Comparison of ENCODE assay signal across 8 cellular contexts in genomic region chr21:38806942-38807284, GRCh38. TPM values are rescaled to one million over a fixed set of nuclear protein-coding genes. Genes with fewer than 3 reads are reported as not detected.
A peak's percentile ranks its signal among the peaks of the same experiment; 100 is the strongest.
DNase-seq lines count a peak whose midpoint lies in the region; ATAC-seq, FAIRE-seq and TF ChIP-seq lines count a peak whose summit lies in the region.

No MANE protein-coding gene starts in this region.

- H3K36me3 Mint-ChIP-seq in activated naive CD8-positive, alpha-beta T cell treated with anti-CD3 and anti-CD28 coated beads, Interleukin-2, amount 10 ng/mL, durations not matched to agents 7 days and 5 days, result peaks cover 18% of the 10 kb centered on the region

- H3K9ac ChIP-seq in BLaER1, result peak overlapping the region; percentile 95
- H3K9ac ChIP-seq in kidney (ENCODE audit: low read length in 2 of 2), result peak overlapping the region; percentile 91 to 94

- ATAC-seq in activated naive CD8-positive, alpha-beta T cell treated with anti-CD3 and anti-CD28 coated beads, Interleukin-2, amount 10 ng/mL, durations not matched to agents 7 days and 5 days (ENCODE audit: low read depth), result no peak
- no peak for ATAC-seq in thoracic aorta (ENCODE audit: insufficient number of reproducible peaks, low FRiP score, low read depth)
- no peak for ATAC-seq in HG03442 (IDR thresholded peaks at IDR 0.05; ENCODE audit: unreplicated experiment)

- H3K9me3 Mint-ChIP-seq in activated naive CD8-positive, alpha-beta T cell treated with anti-CD3 and anti-CD28 coated beads, Interleukin-2, amount 10 ng/mL, durations not matched to agents 7 days and 5 days, result no peaks in the 10 kb centered on the region

- no peak for DNase-seq in Jurkat, Clone E6-1 (ENCODE audit: low read depth, low spot score)
- no peak for DNase-seq in activated naive CD8-positive, alpha-beta T cell treated with anti-CD3 and anti-CD28 coated beads, Interleukin-2, amount 10 ng/mL, durations not matched to agents 7 days and 5 days
- no peak for DNase-seq in kidney
- no peak for DNase-seq in thoracic aorta (ENCODE audit: low spot score)
- DNase-seq in stimulated activated CD8-positive, alpha-beta memory T cell treated with anti-CD3 and anti-CD28 coated beads, Interleukin-4, amount 100 ng/mL, for 48 hours, result no peak
- DNase-seq in cerebellar nuclear complex (lab: John Stamatoyannopoulos, UW), result no peak

- TF ChIP-seq CTCF in kidney (IDR thresholded peaks at IDR 0.05; ENCODE audit: borderline replicate concordance, extremely low read depth, insufficient read depth) (no peak), thoracic aorta (IDR thresholded peaks at IDR 0.05) (no peak)

- H3K27ac ChIP-seq in BLaER1, result peak overlapping the region; percentile 96
- peak overlapping the region; percentile 96 to 97 for H3K27ac ChIP-seq in kidney (ENCODE audit: low read depth in 2 of 2, low read length in 2 of 2)
- peak overlapping the region; percentile 98 for H3K27ac ChIP-seq in thoracic aorta

- peak overlapping the region; percentile 87 for H3K4me3 Mint-ChIP-seq in activated naive CD8-positive, alpha-beta T cell treated with anti-CD3 and anti-CD28 coated beads, Interleukin-2, amount 10 ng/mL, durations not matched to agents 7 days and 5 days

- POLR2A ChIA-PET in activated naive CD8-positive, alpha-beta T cell treated with anti-CD3 and anti-CD28 coated beads, Interleukin-2, amount 10 ng/mL, durations not matched to agents 7 days and 5 days (lab: Charles Lee), result interaction anchor here (0.6 to 1.1 kb wide), 4 partner anchors 38 to 1717 kb away, joined by 3 to 5 read pairs (median 4); no protein-coding TSS in a partner anchor

- peak overlapping the region; percentile 54 for H3K27ac Mint-ChIP-seq in activated naive CD8-positive, alpha-beta T cell treated with anti-CD3 and anti-CD28 coated beads, Interleukin-2, amount 10 ng/mL, durations not matched to agents 7 days and 5 days

- H4K20me1 ChIP-seq in BLaER1, result peaks cover 57% of the 10 kb centered on the region

- peak overlapping the region; percentile 93 for H3K4me2 ChIP-seq in BLaER1

- H3K4me1 ChIP-seq in BLaER1 (peaks cover 46% of the 10 kb centered on the region), kidney (ENCODE audit: control insufficient read depth in 1 of 2, insufficient read depth in 1 of 2, low read depth in 1 of 2, low read length in 2 of 2) (peaks cover 0 to 3% of the 10 kb centered on the region in 2 donors), thoracic aorta (ENCODE audit: control insufficient read depth in 1 of 2, low read depth in 2 of 2) (peaks cover 16 to 54% of the 10 kb centered on the region in 2 donors)

- H3K27me3 ChIP-seq in BLaER1 (no peaks in the 10 kb centered on the region), thoracic aorta (replicated peaks; ENCODE audit: insufficient read depth) (no peaks in the 10 kb centered on the region)

- peaks cover 25% of the 10 kb centered on the region for H3K4me1 Mint-ChIP-seq in activated naive CD8-positive, alpha-beta T cell treated with anti-CD3 and anti-CD28 coated beads, Interleukin-2, amount 10 ng/mL, durations not matched to agents 7 days and 5 days

- peak overlapping the region; percentile 96 for H3K4me3 ChIP-seq in BLaER1
- H3K4me3 ChIP-seq in Jurkat, Clone E6-1 (ENCODE audit: low read length), result peak overlapping the region; percentile 74
- peak overlapping the region; percentile 88 to 95 for H3K4me3 ChIP-seq in kidney (ENCODE audit: low read length in 2 of 2)
- peak overlapping the region; percentile 82 for H3K4me3 ChIP-seq in thoracic aorta

- no peak for FAIRE-seq in kidney (lab: Jason Lieb, UNC)

- H3K36me3 ChIP-seq in BLaER1 (peaks cover 28% of the 10 kb centered on the region), kidney (ENCODE audit: control insufficient read depth in 1 of 2, insufficient read depth in 2 of 2, low read length in 2 of 2) (peaks cover 0 to 11% of the 10 kb centered on the region in 2 donors), thoracic aorta (peaks cover 2% of the 10 kb centered on the region)

- intact Hi-C loops in kidney (cut with DNase I), result loop anchor here (10.0 kb wide), 1 partner anchor 52 kb away; no protein-coding TSS in a partner anchor

- H3K9me3 ChIP-seq in BLaER1 (no peaks in the 10 kb centered on the region), kidney (ENCODE audit: control insufficient read depth in 1 of 2, low read length in 2 of 2) (no peaks in the 10 kb centered on the region), thoracic aorta (no peaks in the 10 kb centered on the region)

- H3K27me3 Mint-ChIP-seq in activated naive CD8-positive, alpha-beta T cell treated with anti-CD3 and anti-CD28 coated beads, Interleukin-2, amount 10 ng/mL, durations not matched to agents 7 days and 5 days, result no peaks in the 10 kb centered on the region

RNA-seq across cellular contexts. Expression of gene ETS2, which starts 1.2 kb away (rescaled TPM):
- polyA plus RNA-seq in Jurkat, Clone E6-1 (2012; ENCODE audit: insufficient read depth, insufficient read length), result 27.4 TPM
- 10 to 100 TPM; 14.8 to 15.5 TPM for total RNA-seq in activated naive CD8-positive, alpha-beta T cell treated with anti-CD3 and anti-CD28 coated beads, Interleukin-2, amount 10 ng/mL, durations not matched to agents 7 days and 5 days
- total RNA-seq in kidney (178 TPM), thoracic aorta (100 to 1,000 TPM; 120 to 226 TPM)
- 43.1 TPM for polyA plus RNA-seq in kidney (ENCODE audit: insufficient read depth, low read depth, low replicate concordance)

Comparison
In these comparisons a context has a peak if more than half of its experiments do, and no peak if none do; other contexts are left out.
1. RNA of gene ETS2, which starts 1.2 kb away (total RNA-seq): 120 to 226 TPM in thoracic aorta and 178 TPM in kidney (single experiment); 14.8 to 15.5 TPM in activated naive CD8-positive, alpha-beta T cell treated with anti-CD3 and anti-CD28 coated beads, Interleukin-2, amount 10 ng/mL, durations not matched to agents 7 days and 5 days; every median in the first group is over 4 times any median in the second.
2. Peak in every context shown above with its lines, with median percentiles within 50 percentile points of each other: H3K27ac ChIP-seq and H3K4me3 ChIP-seq.